Comparison of ENCODE assay signal across 11 cellular contexts in the genomic region with DNA sequence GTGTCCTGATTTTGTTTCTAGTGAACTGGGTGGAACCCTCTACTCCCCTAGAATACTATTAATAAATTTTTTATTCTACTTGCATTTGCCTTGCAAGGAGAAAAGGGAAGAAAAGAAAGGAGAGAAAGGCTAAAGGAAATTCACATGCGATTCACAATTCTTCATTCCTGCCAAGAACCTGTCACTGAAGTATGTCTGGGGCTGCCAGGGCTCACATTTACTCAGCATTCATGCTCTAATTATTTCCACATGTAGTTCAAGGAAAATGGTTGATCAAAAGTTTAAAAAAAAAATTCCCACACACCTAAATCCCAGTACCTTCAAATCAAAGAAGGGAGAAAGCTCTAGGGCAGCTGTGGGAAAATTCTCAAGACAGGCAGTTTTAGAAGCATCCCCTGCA.
DNase-seq lines count a peak whose midpoint lies in the region; ATAC-seq and TF ChIP-seq lines count a peak whose summit lies in the region.
"Had no signal": no experiment of that assay in that cellular context is flagged by ENCODE, and none has a peak within 500 bp of the region (broad histone marks: within the 10 kb centered on the region; RNA-seq: fewer than 3 reads in every experiment).

No MANE protein-coding gene starts in this region.

- peak overlapping the region; percentile 28 for H3K4me3 ChIP-seq in adipocyte (ENCODE audit: low read length)
- H3K4me3 ChIP-seq in foreskin fibroblast (ENCODE audit: low read depth in 1 of 2, low read length in 2 of 2): no peak overlapping the region
- H3K4me3 ChIP-seq: K562 had no signal

- H3K4me1 ChIP-seq in adipocyte (ENCODE audit: control insufficient read depth, insufficient read depth, low read length): peaks cover 97% of the 10 kb centered on the region

- ATAC-seq in HG03135 (IDR thresholded peaks at IDR 0.05; ENCODE audit: unreplicated experiment) (no peak), HG03039 (IDR thresholded peaks at IDR 0.05; ENCODE audit: unreplicated experiment) (no peak)
- ATAC-seq: K562, natural killer cell had no signal

- H3K36me3 ChIP-seq in adipocyte (ENCODE audit: control insufficient read depth, insufficient read depth, low read length, severe bottlenecking): peaks cover 49% of the 10 kb centered on the region

- DNase-seq in AG09319 (ENCODE audit: extremely low read depth, low read depth) (peak; percentile 86), adipocyte (ENCODE audit: low read depth) (peak; percentile 94), foreskin fibroblast (peak; percentile 84 to 92), pons (ENCODE audit: low spot score) (peak; percentile 39), DMS53 treated with DMSO at 0.1 percent for 48 hours (lab: John Stamatoyannopoulos, UW; ENCODE audit: unreplicated experiment) (no peak)
- no peak for DNase-seq in activated CD8-positive, alpha-beta memory T cell treated with anti-CD3 and anti-CD28 coated beads for 24 hours
- DNase-seq: activated CD4-positive, alpha-beta T cell treated with anti-CD3 and anti-CD28 coated beads for 1 hour; natural killer cell had no signal

- no peaks in the 10 kb centered on the region for H3K9me3 ChIP-seq in adipocyte (ENCODE audit: control insufficient read depth, low read length)

- H3K9ac ChIP-seq in adipocyte (ENCODE audit: low read length): peak overlapping the region; percentile 68

- H3K27me3 ChIP-seq in adipocyte (replicated peaks; ENCODE audit: control insufficient read depth, insufficient read depth, low read length): no peaks in the 10 kb centered on the region

- TF ChIP-seq CTCF in AG09319 (IDR thresholded peaks at IDR 0.05; ENCODE audit: low read depth, low read length) (no peak), foreskin fibroblast (IDR thresholded peaks at IDR 0.05; ENCODE audit: low read depth, low read length) (no peak)

Comparison
In these comparisons a context has a peak if more than half of its experiments do, and no peak if none do; other contexts are left out.
1. DNase-seq: peak in AG09319 (single experiment), adipocyte (single experiment), foreskin fibroblast (2 of 2) and pons (single experiment); none in DMS53 treated with DMSO at 0.1 percent for 48 hours (single experiment) and activated CD8-positive, alpha-beta memory T cell treated with anti-CD3 and anti-CD28 coated beads for 24 hours (single experiment).